1 cellular context compared by ENCODE assay signal in the genomic region with DNA sequence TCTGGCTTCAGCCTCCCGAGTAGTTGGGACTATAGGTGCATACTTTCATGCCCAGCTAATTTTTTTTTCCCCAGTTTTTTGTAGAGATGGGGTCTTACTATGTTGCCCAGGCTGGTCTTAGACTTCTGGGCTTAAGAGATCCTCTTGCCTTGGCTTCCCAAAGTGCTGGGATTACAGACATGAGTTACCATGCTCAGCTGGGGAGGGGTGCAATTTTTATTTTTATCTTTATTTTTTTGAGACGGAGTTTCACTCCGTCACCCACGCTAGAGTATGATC.
TF ChIP-seq lines count a peak whose summit lies in the region.

No MANE protein-coding gene starts in this region.

TF ChIP-seq in IMR-90, 13 proteins besides CTCF, POLR2A, EP300 and RAD21:
- TF ChIP-seq CHD1 (IDR thresholded peaks at IDR 0.05; ENCODE audit: low read depth, low read length) (no peak), FOS (IDR thresholded peaks at IDR 0.05; ENCODE audit: low read depth, low read length) (no peak), NFE2L2 (IDR thresholded peaks at IDR 0.05; ENCODE audit: low read depth, low read length) (no peak), MXI1 (IDR thresholded peaks at IDR 0.05; ENCODE audit: borderline replicate concordance, low read depth, low read length) (no peak), BHLHE40 (IDR thresholded peaks at IDR 0.05; ENCODE audit: low read depth, low read length) (no peak), RCOR1 (IDR thresholded peaks at IDR 0.05; ENCODE audit: insufficient replicate concordance, low read length) (no peak), SMC3 (IDR thresholded peaks at IDR 0.05; ENCODE audit: low read depth, low read length) (no peak), MAFK (IDR thresholded peaks at IDR 0.05; ENCODE audit: low read depth, low read length) (no peak), CEBPB (IDR thresholded peaks at IDR 0.05; ENCODE audit: low read depth, low read length) (no peak), RFX5 (IDR thresholded peaks at IDR 0.05; ENCODE audit: low read depth, low read length) (no peak), MAZ (IDR thresholded peaks at IDR 0.05; ENCODE audit: borderline replicate concordance, low read depth, low read length) (no peak)
- TF ChIP-seq, protein P1, sequence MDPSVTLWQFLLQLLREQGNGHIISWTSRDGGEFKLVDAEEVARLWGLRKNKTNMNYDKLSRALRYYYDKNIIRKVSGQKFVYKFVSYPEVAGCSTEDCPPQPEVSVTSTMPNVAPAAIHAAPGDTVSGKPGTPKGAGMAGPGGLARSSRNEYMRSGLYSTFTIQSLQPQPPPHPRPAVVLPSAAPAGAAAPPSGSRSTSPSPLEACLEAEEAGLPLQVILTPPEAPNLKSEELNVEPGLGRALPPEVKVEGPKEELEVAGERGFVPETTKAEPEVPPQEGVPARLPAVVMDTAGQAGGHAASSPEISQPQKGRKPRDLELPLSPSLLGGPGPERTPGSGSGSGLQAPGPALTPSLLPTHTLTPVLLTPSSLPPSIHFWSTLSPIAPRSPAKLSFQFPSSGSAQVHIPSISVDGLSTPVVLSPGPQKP (IDR thresholded peaks at IDR 0.05; ENCODE audit: borderline replicate concordance, low read depth, low read length), result no peak
